In genomic region chr7:26105206-26105605, GRCh38 we compare ENCODE assay signal across 25 cellular contexts.
"Had no signal": no experiment of that assay in that cellular context is flagged by ENCODE, and none has a peak within 500 bp of the region (broad histone marks: within the 10 kb centered on the region; RNA-seq: fewer than 3 reads in every experiment).

No MANE protein-coding gene starts in this region.

- H3K4me3 ChIP-seq: coronary artery, right atrium auricular region, smooth muscle cell, suprapubic skin, tibial artery had no signal

- H3K27ac ChIP-seq: coronary artery, right atrium auricular region, suprapubic skin, tibial artery had no signal

- H3K36me3 ChIP-seq: right atrium auricular region, suprapubic skin, tibial artery had no signal

- H3K4me1 ChIP-seq: right atrium auricular region, suprapubic skin had no signal

- H3K27ac Mint-ChIP-seq: activated B cell treated with CpG ODN at 0.5 μM for 24 hours; activated CD8-positive, alpha-beta T cell treated with anti-CD3 and anti-CD28 coated beads for 36 hours; activated naive CD8-positive, alpha-beta T cell; activated T-helper 2 cell treated with anti-CD3 and anti-CD28 coated beads, Interferon-gamma antibody, Interleukin-2, Interleukin-4, amounts not matched to agents 10 μg/mL and 5 μg/mL and 100 μg/mL, durations not matched to agents 14 hours and 24 hours and 36 hours; effector memory CD8-positive, alpha-beta T cell; immature natural killer cell; naive B cell had no signal

- DNase-seq: activated B cell treated with CpG ODN at 0.5 μM for 24 hours; activated CD4-positive, alpha-beta T cell treated with anti-CD3 and anti-CD28 coated beads, Interleukin-2, amount 50 U/mL, for 1 hour; activated CD8-positive, alpha-beta T cell treated with anti-CD3 and anti-CD28 coated beads for 36 hours; activated T-cell treated with anti-CD3 and anti-CD28 coated beads, Interleukin-2, amount 50 U/mL, for 4 hours; anterior cingulate cortex; effector memory CD8-positive, alpha-beta T cell; foreskin fibroblast; head of caudate nucleus; hypothalamus; immature natural killer cell; kidney; left colon; mammary epithelial cell; naive B cell; occipital lobe; stimulated activated CD4-positive, alpha-beta T cell treated with anti-CD3 and anti-CD28 coated beads, Interleukin-1b, Interleukin-23, amount 100 ng/mL, for 48 hours; stimulated activated naive CD4-positive, alpha-beta T cell; tibial artery had no signal

- H3K27me3 ChIP-seq: right atrium auricular region, suprapubic skin had no signal

- H3K27me3 Mint-ChIP-seq: activated B cell treated with CpG ODN at 0.5 μM for 24 hours had no signal

- H3K36me3 Mint-ChIP-seq: activated naive CD8-positive, alpha-beta T cell; immature natural killer cell had no signal

- H3K4me2 ChIP-seq: smooth muscle cell had no signal

- H3K9me3 ChIP-seq: right atrium auricular region, suprapubic skin, tibial artery had no signal

- H3K9me3 Mint-ChIP-seq: activated B cell treated with CpG ODN at 0.5 μM for 24 hours; activated CD8-positive, alpha-beta T cell treated with anti-CD3 and anti-CD28 coated beads for 36 hours; activated T-cell treated with anti-CD3 and anti-CD28 coated beads, Interleukin-2, amount 50 U/mL, for 4 hours; activated T-helper 2 cell treated with anti-CD3 and anti-CD28 coated beads, Interferon-gamma antibody, Interleukin-2, Interleukin-4, amounts not matched to agents 10 μg/mL and 5 μg/mL and 100 μg/mL, durations not matched to agents 14 hours and 24 hours and 36 hours; effector memory CD8-positive, alpha-beta T cell; immature natural killer cell; naive B cell; neural crest cell had no signal

- ATAC-seq: activated CD8-positive, alpha-beta T cell treated with anti-CD3 and anti-CD28 coated beads for 36 hours; activated T-cell treated with anti-CD3 and anti-CD28 coated beads, Interleukin-2, amount 50 U/mL, for 4 hours; effector memory CD8-positive, alpha-beta T cell; left colon had no signal

- H3K4me3 Mint-ChIP-seq: activated B cell treated with CpG ODN at 0.5 μM for 24 hours; activated CD8-positive, alpha-beta T cell treated with anti-CD3 and anti-CD28 coated beads for 36 hours; activated naive CD8-positive, alpha-beta T cell; activated T-cell treated with anti-CD3 and anti-CD28 coated beads, Interleukin-2, amount 50 U/mL, for 4 hours; effector memory CD8-positive, alpha-beta T cell; immature natural killer cell; naive B cell; neural crest cell had no signal
